16 cellular contexts compared by ENCODE assay signal in genomic region chr3:197597335-197597734, GRCh38.
"Had no signal": no experiment of that assay in that cellular context is flagged by ENCODE, and none has a peak within 500 bp of the region (broad histone marks: within the 10 kb centered on the region; RNA-seq: fewer than 3 reads in every experiment).

No MANE protein-coding gene starts in this region.

- H3K27me3 Mint-ChIP-seq: activated T-helper 17 cell treated with anti-CD3 and anti-CD28 coated beads, Interleukin-2, amount 50 U/mL, for 72 hours; stimulated activated naive CD8-positive, alpha-beta T cell treated with anti-CD3 and anti-CD28 coated beads, Interleukin-15, Interleukin-2, amounts not matched to agents 100 ng/mL and 50 ng/mL, for 24 hours had no signal

- H3K4me3 ChIP-seq: heart right ventricle, left lung, thoracic aorta, uterus had no signal

- H3K9me3 Mint-ChIP-seq: activated T-helper 17 cell treated with anti-CD3 and anti-CD28 coated beads, Interleukin-2, amount 50 U/mL, for 72 hours; effector memory CD8-positive, alpha-beta T cell; natural killer cell treated with Interleukin-12 subunit alpha and Interleukin-12 subunit beta and Interleukin-15 and Interleukin-18, amount 100 ng/mL, for 72 hours; stimulated activated naive CD8-positive, alpha-beta T cell treated with anti-CD3 and anti-CD28 coated beads, Interleukin-15, Interleukin-2, amounts not matched to agents 100 ng/mL and 50 ng/mL, for 24 hours had no signal

- H3K9me3 ChIP-seq: heart right ventricle, left lung, thoracic aorta, uterus had no signal

- DNase-seq: activated CD4-positive, alpha-beta T cell treated with anti-CD3 and anti-CD28 coated beads, Interleukin-2, amount 50 U/mL, for 1 hour; activated naive CD4-positive, alpha-beta T cell treated with anti-CD3 and anti-CD28 coated beads, Interleukin-2, amount 50 U/mL, for 16 hours; activated T-cell treated with anti-CD3 and anti-CD28 coated beads for 4 hours; dermis blood vessel endothelial cell; effector memory CD8-positive, alpha-beta T cell; heart right ventricle; left lung; posterior cingulate gyrus; right cardiac atrium; uterus had no signal

- H3K4me1 ChIP-seq: uterus had no signal

- ATAC-seq: activated CD4-positive, CD25-positive, alpha-beta regulatory T cell treated with anti-CD3 and anti-CD28 coated beads, Interleukin-2, amount 50 U/mL, for 24 hours; activated T-helper 17 cell treated with anti-CD3 and anti-CD28 coated beads, Interleukin-2, amount 50 U/mL, for 72 hours; effector memory CD8-positive, alpha-beta T cell; heart right ventricle; left lung; natural killer cell treated with Interleukin-12 subunit alpha and Interleukin-12 subunit beta and Interleukin-15 and Interleukin-18, amount 100 ng/mL, for 72 hours; right cardiac atrium had no signal

- H3K4me3 Mint-ChIP-seq: activated T-helper 17 cell treated with anti-CD3 and anti-CD28 coated beads, Interleukin-2, amount 50 U/mL, for 72 hours; effector memory CD8-positive, alpha-beta T cell; natural killer cell treated with Interleukin-12 subunit alpha and Interleukin-12 subunit beta and Interleukin-15 and Interleukin-18, amount 100 ng/mL, for 72 hours; stimulated activated naive CD8-positive, alpha-beta T cell treated with anti-CD3 and anti-CD28 coated beads, Interleukin-15, Interleukin-2, amounts not matched to agents 100 ng/mL and 50 ng/mL, for 24 hours had no signal

- H3K27ac ChIP-seq: epithelial cell of prostate, heart right ventricle, left lung, thoracic aorta, uterus had no signal

- H3K27me3 ChIP-seq: heart right ventricle, left lung, uterus had no signal

- H3K36me3 Mint-ChIP-seq: natural killer cell treated with Interleukin-12 subunit alpha and Interleukin-12 subunit beta and Interleukin-15 and Interleukin-18, amount 100 ng/mL, for 72 hours had no signal

- H3K27ac Mint-ChIP-seq: activated T-helper 17 cell treated with anti-CD3 and anti-CD28 coated beads, Interleukin-2, amount 50 U/mL, for 72 hours; effector memory CD8-positive, alpha-beta T cell; natural killer cell treated with Interleukin-12 subunit alpha and Interleukin-12 subunit beta and Interleukin-15 and Interleukin-18, amount 100 ng/mL, for 72 hours; stimulated activated naive CD8-positive, alpha-beta T cell treated with anti-CD3 and anti-CD28 coated beads, Interleukin-15, Interleukin-2, amounts not matched to agents 100 ng/mL and 50 ng/mL, for 24 hours had no signal

- H3K36me3 ChIP-seq: left lung, thoracic aorta, uterus had no signal
